ENCODE assay signal across 12 cellular contexts in genomic region chr17:74443516-74444296, GRCh38. TPM values are rescaled to one million over a fixed set of nuclear protein-coding genes. Genes with fewer than 3 reads are reported as not detected.
DNase-seq lines count a peak whose midpoint lies in the region; ATAC-seq, FAIRE-seq and TF ChIP-seq lines count a peak whose summit lies in the region.
"Had no signal": no experiment of that assay in that cellular context is flagged by ENCODE, and none has a peak within 500 bp of the region (broad histone marks: within the 10 kb centered on the region; RNA-seq: fewer than 3 reads in every experiment).

No MANE protein-coding gene starts in this region.

- no peak overlapping the region for H2AFZ ChIP-seq in HepG2 (ENCODE audit: low read length)

- no peaks in the 10 kb centered on the region for H3K27me3 ChIP-seq in breast epithelium
- H3K27me3 ChIP-seq in HepG2 (ENCODE audit: control insufficient read depth in 1 of 2, insufficient read depth in 2 of 2, low read length in 2 of 2), result no peaks in the 10 kb centered on the region
- no peaks in the 10 kb centered on the region for H3K27me3 ChIP-seq in skeletal muscle tissue (ENCODE audit: control insufficient read depth in 3 of 3, insufficient read depth in 3 of 3, low read length in 3 of 3)

- WGBS in HepG2 (ENCODE audit: low lambda C conversion rate), result 87% methylated on average over 8 of the region's 8 CpGs

- CTCF ChIA-PET in HepG2 (lab: Yijun Ruan, JAX; ENCODE audit: low intra/inter-chr PET ratio, low total read pairs), result no interaction called here

- peaks cover 13% of the 10 kb centered on the region for H3K79me2 ChIP-seq in HepG2 (ENCODE audit: insufficient read depth, low read length)

- ATAC-seq in HepG2 (no peak), GM21576 (IDR thresholded peaks at IDR 0.05; ENCODE audit: unreplicated experiment) (no peak), HG03354 (IDR thresholded peaks at IDR 0.05; ENCODE audit: poor library complexity, severe bottlenecking, unreplicated experiment) (no peak)

- H3K4me3 ChIP-seq in breast epithelium (peak overlapping the region in 2 of 3 donors; percentile 34 to 50), HepG2 (replicated peaks in 1 of 3; ENCODE audit: insufficient read depth in 1 of 3, low read depth in 2 of 3, low read length in 3 of 3) (peak overlapping the region; percentile 33 to 72 (median 41)), skeletal muscle tissue (ENCODE audit: low read length in 3 of 3) (peak overlapping the region; percentile 5 to 69 (median 48))

- in situ Hi-C loops in HepG2 (cut with HindIII; ENCODE audit: extremely low pct_ligation_motif_present, low pct_unique_long_range_greater_than_20kb), result loop anchor here (25.0 kb wide), 2 partner anchors 656 to 1156 kb away; no protein-coding TSS in a partner anchor

- TF ChIP-seq CTCF in C4-2B (conservative IDR thresholded peaks at IDR 0.05) (no peak), breast epithelium (IDR thresholded peaks at IDR 0.05) (no peak), HepG2 (CRISPR knock-in tag; IDR thresholded peaks at IDR 0.05) (no peak)

- H4K20me1 ChIP-seq in HepG2 (ENCODE audit: insufficient read depth, low read length), result peaks cover 13% of the 10 kb centered on the region

- H3K4me1 ChIP-seq in breast epithelium (peaks cover 9 to 29% of the 10 kb centered on the region in 2 donors), HepG2 (ENCODE audit: insufficient read depth, low read length) (peaks cover 37% of the 10 kb centered on the region), skeletal muscle tissue (ENCODE audit: control insufficient read depth in 3 of 3, insufficient read depth in 3 of 3, low read length in 3 of 3) (peaks cover 51 to 75% (median 61%) of the 10 kb centered on the region in 3 donors)

- no peak; the same call in 1 of the 2 replicates for TF ChIP-seq RAD21 in HepG2 (CRISPR knock-in tag; IDR thresholded peaks at IDR 0.05)

- H3K36me3 ChIP-seq in breast epithelium, result no peaks in the 10 kb centered on the region
- H3K36me3 ChIP-seq in HepG2 (replicated peaks in 1 of 2; ENCODE audit: control insufficient read depth in 1 of 2, insufficient read depth in 2 of 2, low read length in 2 of 2), result peaks cover 38 to 64% of the 10 kb centered on the region in 2 experiments
- peaks cover 11 to 20% (median 19%) of the 10 kb centered on the region in 3 donors for H3K36me3 ChIP-seq in skeletal muscle tissue (ENCODE audit: control insufficient read depth in 3 of 3, insufficient read depth in 3 of 3, low read length in 3 of 3)

- POLR2A ChIA-PET in HepG2 (lab: Yijun Ruan, JAX), result interaction anchor here (0.7 to 5.6 kb wide), 14 partner anchors 9 to 429 kb away, joined by 3 to 126 read pairs (median 5); partner anchors contain the start of genes FDXR and RAB37

- BruUV-seq in HepG2 (replicated peaks; lab: Mats Ljungman, UMichigan), result no TSS peak

- no peak for DNase-seq in breast epithelium (ENCODE audit: low spot score in 2 of 2)
- DNase-seq in HepG2 (ENCODE audit: low spot score), result no peak
- no peak for DNase-seq in AG20443 (ENCODE audit: low spot score)
- no peak for DNase-seq in NCI-H345 (lab: John Stamatoyannopoulos, UW)
- DNase-seq: activated naive CD8-positive, alpha-beta T cell treated with anti-CD3 and anti-CD28 coated beads, Interleukin-2, amount 10 ng/mL, durations not matched to agents 7 days and 5 days; T1000 had no signal

- no peak for FAIRE-seq in HepG2 (lab: Jason Lieb, UNC)
- FAIRE-seq: endometrium had no signal

- H3K4me2 ChIP-seq in HepG2 (ENCODE audit: low read depth, low read length), result peak overlapping the region; percentile 91

- no peaks in the 10 kb centered on the region for H3K9me3 ChIP-seq in breast epithelium
- no peaks in the 10 kb centered on the region for H3K9me3 ChIP-seq in HepG2 (ENCODE audit: low read length)
- no peaks in the 10 kb centered on the region for H3K9me3 ChIP-seq in skeletal muscle tissue (ENCODE audit: control insufficient read depth in 3 of 3, low read length in 3 of 3)

- H3K27ac ChIP-seq in C4-2B (peak overlapping the region; percentile 86), breast epithelium (peak overlapping the region; percentile 93 to 95), HepG2 (ENCODE audit: extremely low read length, insufficient read depth, low read length) (peak overlapping the region; percentile 96), skeletal muscle tissue (ENCODE audit: low read depth, low read length) (peak overlapping the region; percentile 98)

- intact Hi-C loops in breast epithelium (cut with DNase I; ENCODE audit: low total_unique reads) (loop anchor here (1.0 kb wide), 1 partner anchor 12 kb away; no protein-coding TSS in a partner anchor), HepG2 (cut with micrococcal nuclease; ENCODE audit: unreplicated experiment) (loop anchor here (1.0 to 2.0 kb wide), 2 partner anchors 10 to 15 kb away; no protein-coding TSS in a partner anchor)

- TF ChIP-seq EP300 in HepG2 (IDR thresholded peaks at IDR 0.05; ENCODE audit: low read depth in 2 of 2, low read length in 2 of 2) (no peak), HepG2 (CRISPR knock-in tag; IDR thresholded peaks at IDR 0.05; ENCODE audit: borderline replicate concordance) (no peak)

- peak overlapping the region; percentile 82 for H3K9ac ChIP-seq in HepG2 (ENCODE audit: insufficient read depth, low read depth, low read length)
- H3K9ac ChIP-seq in skeletal muscle tissue (ENCODE audit: low read depth in 1 of 3, low read length in 3 of 3), result peak overlapping the region; percentile 69 to 87 (median 75)

- TF ChIP-seq POLR2A in breast epithelium (IDR thresholded peaks at IDR 0.05), result no peak
- TF ChIP-seq POLR2A in HepG2 (IDR thresholded peaks at IDR 0.05; ENCODE audit: insufficient read depth in 1 of 2, low read depth in 2 of 2, low read length in 2 of 2), result no peak

TF ChIP-seq in HepG2, 621 proteins besides CTCF, POLR2A, EP300 and RAD21 (continues in another document):
- TF ChIP-seq ZNF790 (CRISPR knock-in tag; IDR thresholded peaks at IDR 0.05; ENCODE audit: borderline replicate concordance), result peak; percentile 17; the same call in 1 of the 2 replicates
- TF ChIP-seq CREB3 (CRISPR knock-in tag; IDR thresholded peaks at IDR 0.05), result no peak

RNA-seq across cellular contexts. Expression of gene GPRC5C, which starts 11.8 kb away (rescaled TPM):
- total RNA-seq in breast epithelium (10 to 100 TPM; 24.3 to 69.2 (median 40.3) TPM), HepG2 (2016; rRNA removed; fragmentation: Illumina TruSeq; extraction: Trizol) (44.8 and 85.6 TPM in 2 replicates), skeletal muscle tissue (44.4 TPM)
- 30.8 and 32.3 TPM in 2 replicates for total RNA-seq in HepG2 (2016; cell fraction: cytosol; rRNA removed; fragmentation: Illumina TruSeq; extraction: Trizol; ENCODE audit: low read depth)
- 41.2 and 86.3 TPM in 2 replicates for total RNA-seq in HepG2 (2016; cell fraction: insoluble cytoplasmic fraction; rRNA removed; fragmentation: Illumina TruSeq; extraction: Trizol)
- total RNA-seq in HepG2 (2016; cell fraction: membrane; rRNA removed; fragmentation: Illumina TruSeq; extraction: Trizol), result 50.5 and 55.5 TPM in 2 replicates
- 73.7 and 80.6 TPM in 2 replicates for total RNA-seq in HepG2 (2016; cell fraction: nucleus; rRNA removed; fragmentation: Illumina TruSeq; extraction: Trizol)
- 300 and 407 TPM in 2 replicates for polyA plus RNA-seq in HepG2 (2011; rRNA removed)
- polyA plus RNA-seq in HepG2 (2011; cell fraction: cytosol; rRNA removed), result 276 and 424 TPM in 2 replicates
- 354 and 357 TPM in 2 replicates for polyA plus RNA-seq in HepG2 (2011; cell fraction: nucleus; rRNA removed)
- polyA plus RNA-seq in HepG2 (2012), result 111 and 131 TPM in 2 replicates
- polyA plus RNA-seq in HepG2 (2016; cell fraction: cytosol; fragmentation: Illumina TruSeq; extraction: Trizol; ENCODE audit: low read depth), result 29.5 and 34.4 TPM in 2 replicates
- polyA plus RNA-seq in HepG2 (2016; cell fraction: insoluble cytoplasmic fraction; fragmentation: Illumina TruSeq; extraction: Trizol; ENCODE audit: low read depth), result 42.9 and 43.8 TPM in 2 replicates
- 36.0 and 48.1 TPM in 2 replicates for polyA plus RNA-seq in HepG2 (2016; cell fraction: membrane; fragmentation: Illumina TruSeq; extraction: Trizol; ENCODE audit: low read depth)
- 131 and 142 TPM in 2 replicates for polyA plus RNA-seq in HepG2 (2016; cell fraction: nucleus; fragmentation: Illumina TruSeq; extraction: Trizol; ENCODE audit: insufficient read depth, low read depth)
- polyA minus RNA-seq in HepG2 (2011; rRNA and poly(A)+ RNA removed; ENCODE audit: low replicate concordance), result 39.8 and 712 TPM in 2 replicates
- polyA minus RNA-seq in HepG2 (2011; cell fraction: cytosol; rRNA and poly(A)+ RNA removed), result 209 and 211 TPM in 2 replicates
- 108 and 116 TPM in 2 replicates for polyA minus RNA-seq in HepG2 (2011; cell fraction: nucleus; rRNA and poly(A)+ RNA removed)
- total RNA-seq: activated naive CD8-positive, alpha-beta T cell treated with anti-CD3 and anti-CD28 coated beads, Interleukin-2, amount 10 ng/mL, durations not matched to agents 7 days and 5 days had no signal

RNA-seq across cellular contexts. Expression of gene CD300A, which starts 22.7 kb away (rescaled TPM):
- total RNA-seq in breast epithelium (10 to 100 TPM in 2 of 3 donors, 1 to 10 TPM in 1; 6.2 to 15.7 (median 10.2) TPM), HepG2 (2016; rRNA removed; fragmentation: Illumina TruSeq; extraction: Trizol) (not detected in 2 replicates), skeletal muscle tissue (1.0 TPM)
- not detected in 2 replicates for total RNA-seq in HepG2 (2016; cell fraction: cytosol; rRNA removed; fragmentation: Illumina TruSeq; extraction: Trizol; ENCODE audit: low read depth)
- total RNA-seq in HepG2 (2016; cell fraction: insoluble cytoplasmic fraction; rRNA removed; fragmentation: Illumina TruSeq; extraction: Trizol), result not detected in 2 replicates
- total RNA-seq in HepG2 (2016; cell fraction: membrane; rRNA removed; fragmentation: Illumina TruSeq; extraction: Trizol), result not detected in 2 replicates
- total RNA-seq in HepG2 (2016; cell fraction: nucleus; rRNA removed; fragmentation: Illumina TruSeq; extraction: Trizol), result not detected in 2 replicates
- 0.39 TPM in 1 of 2 replicates, not detected in the other for polyA plus RNA-seq in HepG2 (2011; rRNA removed)
- polyA plus RNA-seq in HepG2 (2011; cell fraction: cytosol; rRNA removed), result 0.09 and 0.14 TPM in 2 replicates
- 0.14 and 0.23 TPM in 2 replicates for polyA plus RNA-seq in HepG2 (2011; cell fraction: nucleus; rRNA removed)
- polyA plus RNA-seq in HepG2 (2012), result 0.11 and 0.19 TPM in 2 replicates
- not detected in 2 replicates for polyA plus RNA-seq in HepG2 (2016; cell fraction: cytosol; fragmentation: Illumina TruSeq; extraction: Trizol; ENCODE audit: low read depth)
- not detected in 2 replicates for polyA plus RNA-seq in HepG2 (2016; cell fraction: insoluble cytoplasmic fraction; fragmentation: Illumina TruSeq; extraction: Trizol; ENCODE audit: low read depth)
- not detected in 2 replicates for polyA plus RNA-seq in HepG2 (2016; cell fraction: membrane; fragmentation: Illumina TruSeq; extraction: Trizol; ENCODE audit: low read depth)
- not detected in 2 replicates for polyA plus RNA-seq in HepG2 (2016; cell fraction: nucleus; fragmentation: Illumina TruSeq; extraction: Trizol; ENCODE audit: insufficient read depth, low read depth)
- not detected in 2 replicates for polyA minus RNA-seq in HepG2 (2011; rRNA and poly(A)+ RNA removed; ENCODE audit: low replicate concordance)
- not detected in 2 replicates for polyA minus RNA-seq in HepG2 (2011; cell fraction: cytosol; rRNA and poly(A)+ RNA removed)
- polyA minus RNA-seq in HepG2 (2011; cell fraction: nucleus; rRNA and poly(A)+ RNA removed), result not detected in 2 replicates
- total RNA-seq: HT-29 had no signal
